Comparison of ENCODE assay signal across 1 cellular context in genomic region chr7:26291699-26292538, GRCh38.
TF ChIP-seq lines count a peak whose summit lies in the region.

SNX10 (plus strand) TSS chr7:26291862; CDS start chr7:26346443, 54,581 bp downstream.

TF ChIP-seq in K562, 482 proteins besides CTCF, POLR2A, EP300 and RAD21 (continued from another document and continues in another):
- TF ChIP-seq PREB (CRISPR knock-in tag; IDR thresholded peaks at IDR 0.05) (no peak), SP1 (CRISPR knock-in tag; IDR thresholded peaks at IDR 0.05) (peak; percentile 46; the same call in 1 of the 2 replicates), CBFB (CRISPR knock-in tag; IDR thresholded peaks at IDR 0.05) (no peak), TEAD1 (CRISPR knock-in tag; IDR thresholded peaks at IDR 0.05) (peak in 1 of 2 experiments; percentile 73; a peak in 1 of 4 replicates), MTA3 (IDR thresholded peaks at IDR 0.05; ENCODE audit: borderline replicate concordance) (no peak), KLF6 (CRISPR knock-in tag; IDR thresholded peaks at IDR 0.05; ENCODE audit: borderline replicate concordance) (no peak), E2F1 (CRISPR knock-in tag; IDR thresholded peaks at IDR 0.05) (no peak), ZNF12 (CRISPR knock-in tag; IDR thresholded peaks at IDR 0.05) (no peak), SETDB1 (IDR thresholded peaks at IDR 0.05; ENCODE audit: low read length) (no peak), CBX1 (IDR thresholded peaks at IDR 0.05; ENCODE audit: low read depth) (no peak), HDAC1 (IDR thresholded peaks at IDR 0.05) (no peak; a peak in 1 of 4 replicates), DLX4 (CRISPR knock-in tag; IDR thresholded peaks at IDR 0.05) (no peak), ILK (tag; IDR thresholded peaks at IDR 0.05; ENCODE audit: borderline replicate concordance, low read depth) (no peak), ZNF239 (CRISPR knock-in tag; IDR thresholded peaks at IDR 0.05) (no peak), PHB (CRISPR knock-in tag; IDR thresholded peaks at IDR 0.05) (no peak), ATF1 (CRISPR knock-in tag; IDR thresholded peaks at IDR 0.05) (no peak), ATF1 (tag; IDR thresholded peaks at IDR 0.05) (no peak), STAT6 (CRISPR knock-in tag; IDR thresholded peaks at IDR 0.05) (no peak), USF2 (CRISPR knock-in tag; IDR thresholded peaks at IDR 0.05) (no peak; the same call in 1 of the 2 replicates), NUFIP1 (IDR thresholded peaks at IDR 0.05; ENCODE audit: partially characterized antibody) (no peak), DEAF1 (CRISPR knock-in tag; IDR thresholded peaks at IDR 0.05) (0 out of 2 replicates have a peak, but pooled peaks have one; percentile 17), TARDBP (IDR thresholded peaks at IDR 0.05) (peak; percentile 27; the same call in 1 of the 2 replicates), MEIS2 (IDR thresholded peaks at IDR 0.05; ENCODE audit: partially characterized antibody) (no peak), ZNF280A (IDR thresholded peaks at IDR 0.05; ENCODE audit: low read depth, partially characterized antibody) (no peak), HMG20B (CRISPR knock-in tag; IDR thresholded peaks at IDR 0.05) (no peak), RUNX1 (IDR thresholded peaks at IDR 0.05; ENCODE audit: low read depth) (no peak), MLLT1 (IDR thresholded peaks at IDR 0.05) (no peak), NR4A1 (CRISPR knock-in tag; IDR thresholded peaks at IDR 0.05) (no peak), NR4A1 (tag; IDR thresholded peaks at IDR 0.05) (0 out of 2 replicates have a peak, but pooled peaks have one; percentile 48), SIN3B (IDR thresholded peaks at IDR 0.05; ENCODE audit: low read depth) (no peak; the same call in 1 of the 2 replicates), TSC22D4 (tag; IDR thresholded peaks at IDR 0.05) (no peak), ZBTB9 (CRISPR knock-in tag; IDR thresholded peaks at IDR 0.05) (no peak; the same call in 1 of the 2 replicates), HMBOX1 (IDR thresholded peaks at IDR 0.05) (no peak), DPF2 (IDR thresholded peaks at IDR 0.05) (0 out of 2 replicates have a peak, but pooled peaks have one; percentile 16), ZNF778 (CRISPR knock-in tag; IDR thresholded peaks at IDR 0.05) (no peak), CHD1 (IDR thresholded peaks at IDR 0.05; ENCODE audit: low read length) (no peak), ZBTB26 (CRISPR knock-in tag; IDR thresholded peaks at IDR 0.05) (no peak), ZNF217 (CRISPR knock-in tag; IDR thresholded peaks at IDR 0.05) (no peak), TEAD4 (IDR thresholded peaks at IDR 0.05; ENCODE audit: low read length) (no peak), TEAD4 (CRISPR knock-in tag; IDR thresholded peaks at IDR 0.05; ENCODE audit: borderline replicate concordance) (no peak), ARID4B (CRISPR knock-in tag; IDR thresholded peaks at IDR 0.05) (0 out of 2 replicates have a peak, but pooled peaks have one; percentile 23), ZNF764 (CRISPR knock-in tag; IDR thresholded peaks at IDR 0.05; ENCODE audit: low read depth) (no peak), ELF2 (CRISPR knock-in tag; IDR thresholded peaks at IDR 0.05) (no peak), BCOR (IDR thresholded peaks at IDR 0.05) (no peak), MYNN (IDR thresholded peaks at IDR 0.05) (no peak), MYNN (CRISPR knock-in tag; IDR thresholded peaks at IDR 0.05) (no peak), ZNF444 (CRISPR knock-in tag; IDR thresholded peaks at IDR 0.05) (no peak)
